ENCODE assay signal across 8 cellular contexts in genomic region chr14:100256339-100256895, GRCh38. TPM values are rescaled to one million over a fixed set of nuclear protein-coding genes. Genes with fewer than 3 reads are reported as not detected.
DNase-seq lines count a peak whose midpoint lies in the region; ATAC-seq lines count a peak whose summit lies in the region.
"Had no signal": no experiment of that assay in that cellular context is flagged by ENCODE, and none has a peak within 500 bp of the region (broad histone marks: within the 10 kb centered on the region; RNA-seq: fewer than 3 reads in every experiment).

No MANE protein-coding gene starts in this region.

- DNase-seq in naive thymus-derived CD8-positive, alpha-beta T cell, result no peak
- DNase-seq in NCI-H69 (lab: John Stamatoyannopoulos, UW) (no peak), AG08395 (ENCODE audit: low spot score) (no peak)
- DNase-seq: NCI-H2029 had no signal

- ATAC-seq in GM18907 (IDR thresholded peaks at IDR 0.05; ENCODE audit: unreplicated experiment) (peak; percentile 66), GM21825 (IDR thresholded peaks at IDR 0.05; ENCODE audit: unreplicated experiment) (peak; percentile 66), HG03575 (IDR thresholded peaks at IDR 0.05; ENCODE audit: extremely low read depth, insufficient number of reproducible peaks, low FRiP score, unreplicated experiment) (peak; percentile 41), HG03097 (IDR thresholded peaks at IDR 0.05; ENCODE audit: low FRiP score, unreplicated experiment) (no peak)
- no peak for ATAC-seq in naive thymus-derived CD8-positive, alpha-beta T cell

- POLR2A ChIA-PET in naive thymus-derived CD8-positive, alpha-beta T cell (lab: Charles Lee), result interaction anchor here (0.9 kb wide), 1 partner anchor 63 kb away, joined by 3 read pairs; no protein-coding TSS in a partner anchor

- H3K27ac Mint-ChIP-seq in naive thymus-derived CD8-positive, alpha-beta T cell, result peak overlapping the region in 5 of 10 donors; percentile 0 to 77 (median 49)

- H3K27me3 Mint-ChIP-seq in naive thymus-derived CD8-positive, alpha-beta T cell, result no peaks in the 10 kb centered on the region

- peak overlapping the region in 7 of 10 donors; percentile 4 to 54 (median 12) for H3K4me3 Mint-ChIP-seq in naive thymus-derived CD8-positive, alpha-beta T cell

- H3K4me1 Mint-ChIP-seq in naive thymus-derived CD8-positive, alpha-beta T cell, result peaks cover 43 to 88% (median 82%) of the 10 kb centered on the region in 4 donors

- peaks cover 0 to 12% (median 0%) of the 10 kb centered on the region in 3 donors for H3K36me3 Mint-ChIP-seq in naive thymus-derived CD8-positive, alpha-beta T cell

- no peaks in the 10 kb centered on the region for H3K9me3 Mint-ChIP-seq in naive thymus-derived CD8-positive, alpha-beta T cell

RNA-seq across cellular contexts. Expression of gene YY1, which starts 17.5 kb away (rescaled TPM):
- 100 to 1,000 TPM in 1 of 2 experiments, 10 to 100 TPM in 1; 93.2 to 102 TPM for total RNA-seq in naive thymus-derived CD8-positive, alpha-beta T cell
- polyA plus RNA-seq in naive thymus-derived CD8-positive, alpha-beta T cell, result 10 to 100 TPM; 15.0 to 16.5 (median 16.2) TPM

RNA-seq across cellular contexts. Expression of gene SLC25A29, which starts 49.8 kb away (rescaled TPM):
- total RNA-seq in naive thymus-derived CD8-positive, alpha-beta T cell, result 10 to 100 TPM; 16.1 to 18.5 TPM
- 1 to 10 TPM; 2.7 to 8.8 (median 4.1) TPM for polyA plus RNA-seq in naive thymus-derived CD8-positive, alpha-beta T cell

Comparison
In these comparisons a context has a peak if more than half of its experiments do, and no peak if none do; other contexts are left out.
1. ATAC-seq: peak in GM18907 (single experiment), GM21825 (single experiment) and HG03575 (single experiment); none in naive thymus-derived CD8-positive, alpha-beta T cell (0 of 2) and HG03097 (single experiment).